25 cellular contexts compared by ENCODE assay signal in genomic region chr7:78185149-78185745, GRCh38.
"Had no signal": no experiment of that assay in that cellular context is flagged by ENCODE, and none has a peak within 500 bp of the region (broad histone marks: within the 10 kb centered on the region; RNA-seq: fewer than 3 reads in every experiment).

No MANE protein-coding gene starts in this region.

- ATAC-seq: activated naive CD4-positive, alpha-beta T cell treated with anti-CD3 and anti-CD28 coated beads, Interleukin-2, amount 50 U/mL, for 72 hours; activated naive CD8-positive, alpha-beta T cell treated with anti-CD3 and anti-CD28 coated beads, Interleukin-2, amount 50 U/mL, for 24 hours; activated T-cell treated with anti-CD3 and anti-CD28 coated beads, Interleukin-2, amount 50 U/mL, for 4 hours; body of pancreas; K562; PC-3; T-cell had no signal

- H3K27ac ChIP-seq: ascending aorta, body of pancreas had no signal

- H3K27me3 ChIP-seq: ascending aorta, body of pancreas had no signal

- H3K4me3 ChIP-seq: ascending aorta, body of pancreas, K562 had no signal

- H3K4me1 ChIP-seq: ascending aorta, body of pancreas had no signal

- DNase-seq: activated B cell treated with CpG ODN at 0.5 μM for 24 hours; activated CD4-positive, alpha-beta memory T cell treated with anti-CD3 and anti-CD28 coated beads for 36 hours; activated CD4-positive, alpha-beta T cell treated with anti-CD3 and anti-CD28 coated beads for 1 hour; activated CD4-positive, alpha-beta T cell treated with anti-CD3 and anti-CD28 coated beads, Interleukin-2, amount 10 ng/mL, durations not matched to agents 7 days and 5 days; activated CD8-positive, alpha-beta memory T cell treated with anti-CD3 and anti-CD28 coated beads for 24 hours; activated effector memory CD4-positive, alpha-beta T cell treated with anti-CD3 and anti-CD28 coated beads, Interleukin-2, amount 50 U/mL, for 16 hours; activated naive CD4-positive, alpha-beta T cell treated with Interleukin-2 at 50 U/mL for 16 hours; activated naive CD8-positive, alpha-beta T cell treated with anti-CD3 and anti-CD28 coated beads, Interleukin-2, amount 50 U/mL, for 24 hours; activated T-cell treated with anti-CD3 and anti-CD28 coated beads, Interleukin-2, amount 50 U/mL, for 4 hours; amniotic stem cell; body of pancreas; central memory CD4-positive, alpha-beta T cell; Karpas-422; NCI-H1417; NCI-H1930; NCI-H345; NCI-H510A; PC-3; SHP77 treated with DMSO at 0.1 percent for 48 hours; T-cell; T-helper 2 cell; T1000 had no signal

- H3K36me3 ChIP-seq: ascending aorta had no signal

- H3K9me3 ChIP-seq: ascending aorta, body of pancreas had no signal
